Comparison of ENCODE assay signal across 34 cellular contexts in the genomic region with DNA sequence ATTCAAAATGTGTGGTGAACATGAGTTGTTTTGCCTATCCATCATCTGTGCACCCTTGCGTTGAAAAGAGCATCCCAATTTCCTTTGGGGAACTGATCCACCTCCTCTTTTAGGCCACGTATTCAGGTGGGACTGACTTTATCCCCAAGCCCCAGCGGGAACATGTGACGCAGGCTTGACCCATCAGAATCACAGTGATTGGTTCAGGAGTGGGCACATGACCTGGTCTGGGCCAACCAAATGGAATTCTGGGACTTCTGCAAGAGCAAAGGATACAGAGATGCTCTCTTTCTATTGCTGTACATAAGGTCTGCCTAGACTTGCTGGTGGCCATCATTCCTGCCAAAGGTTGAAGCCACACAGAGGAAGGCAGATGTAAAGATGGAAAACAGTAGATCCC.
DNase-seq lines count a peak whose midpoint lies in the region; ATAC-seq, FAIRE-seq and TF ChIP-seq lines count a peak whose summit lies in the region.
"Had no signal": no experiment of that assay in that cellular context is flagged by ENCODE, and none has a peak within 500 bp of the region (broad histone marks: within the 10 kb centered on the region; RNA-seq: fewer than 3 reads in every experiment).

No MANE protein-coding gene starts in this region.

- no peak overlapping the region for H3T11ph ChIP-seq in H9 (ENCODE audit: low read length)

- H4K5ac ChIP-seq in H9 (ENCODE audit: insufficient read length, low read depth, low read length) = no peak overlapping the region

- POLR2A ChIA-PET in HepG2 (lab: Yijun Ruan, JAX) = no interaction called here
- POLR2A ChIA-PET in A549 (lab: Yijun Ruan, JAX) = no interaction called here
- POLR2A ChIA-PET in K562 (lab: Yijun Ruan, JAX) = no interaction called here

- no peaks in the 10 kb centered on the region for H3K4me1 Mint-ChIP-seq in H9
- H3K4me1 Mint-ChIP-seq in activated naive CD8-positive, alpha-beta T cell treated with anti-CD3 and anti-CD28 coated beads, Interleukin-2, amount 50 U/mL, for 24 hours = no peaks in the 10 kb centered on the region
- H3K4me1 Mint-ChIP-seq: B cell; CD14-positive monocyte; CD4-positive, alpha-beta memory T cell; CD4-positive, CD25-positive, alpha-beta regulatory T cell; CD8-positive, alpha-beta memory T cell had no signal

- WGBS in HepG2 (ENCODE audit: low lambda C conversion rate) = 28% methylated on average over 4 of the region's 4 CpGs
- WGBS in right lobe of liver (ENCODE audit: insufficient coverage, low coverage, low lambda C conversion rate, missing lambda C conversion rate) = 83% methylated on average over 1 of the region's 4 CpGs
- WGBS in A549 (ENCODE audit: missing lambda C conversion rate) = 36% methylated on average over 4 of the region's 4 CpGs
- 0% methylated on average over 4 of the region's 4 CpGs for WGBS in K562 (ENCODE audit: insufficient coverage, low coverage, missing lambda C conversion rate)
- no CpG with 5 or more reads among the region's 4 CpGs for WGBS in H9 (ENCODE audit: extremely low coverage, insufficient read length, low lambda C conversion rate)

- H3K4me2 ChIP-seq in HepG2 (ENCODE audit: low read depth, low read length) (no peak overlapping the region), A549 (no peak overlapping the region), K562 (ENCODE audit: insufficient read depth, low read length) (no peak overlapping the region), H9 (ENCODE audit: insufficient read depth, insufficient read length, low read length) (no peak overlapping the region)
- H3K4me2 ChIP-seq: BLaER1; BLaER1 treated with 17β-estradiol and CSF1 and Interleukin-3, amounts not matched to agents 10 nM and 100 nM had no signal

- H4K20me1 ChIP-seq in HepG2 (ENCODE audit: insufficient read depth, low read length) (no peaks in the 10 kb centered on the region), K562 (replicated peaks; ENCODE audit: control insufficient read depth, insufficient read depth, low read length) (no peaks in the 10 kb centered on the region), H9 (ENCODE audit: control insufficient read depth, insufficient read depth, insufficient read length) (no peaks in the 10 kb centered on the region)
- H4K20me1 ChIP-seq: BLaER1; BLaER1 treated with 17β-estradiol and CSF1 and Interleukin-3, amounts not matched to agents 10 nM and 100 nM had no signal

- H2AK5ac ChIP-seq in H9 (ENCODE audit: insufficient read length, low read length) = no peak overlapping the region

- H3K4ac ChIP-seq in H9 (ENCODE audit: low read depth, low read length) = no peak overlapping the region

- no peak overlapping the region for H3K56ac ChIP-seq in H9 (ENCODE audit: insufficient read length, low read depth, low read length)

- no peak overlapping the region for H2BK20ac ChIP-seq in H9 (ENCODE audit: low read depth, low read length, poor library complexity, severe bottlenecking)

- no peak overlapping the region for H4K8ac ChIP-seq in H9 (replicated peaks; ENCODE audit: insufficient read length, low read depth, low read length)

- H2BK120ac ChIP-seq in H9 (ENCODE audit: low read depth, low read length, poor library complexity, severe bottlenecking) = no peak overlapping the region

- no peak for TF ChIP-seq EP300 in HepG2 (IDR thresholded peaks at IDR 0.05; ENCODE audit: low read depth in 2 of 2, low read length in 2 of 2)
- TF ChIP-seq EP300 in HepG2 (CRISPR knock-in tag; IDR thresholded peaks at IDR 0.05; ENCODE audit: borderline replicate concordance) = no peak
- TF ChIP-seq EP300 in A549 (IDR thresholded peaks at IDR 0.05) = no peak
- no peak for TF ChIP-seq EP300 in K562 (IDR thresholded peaks at IDR 0.05; ENCODE audit: low read length)

- H3K79me1 ChIP-seq in H9 (ENCODE audit: insufficient read depth, low read depth, low read length, poor library complexity, severe bottlenecking) = no peaks in the 10 kb centered on the region

- H3K27me3 ChIP-seq in HepG2 (ENCODE audit: control insufficient read depth in 1 of 2, insufficient read depth in 2 of 2, low read length in 2 of 2) (peaks cover 0 to 4% of the 10 kb centered on the region in 2 experiments; a peak in 1 of 5 replicates), right lobe of liver (no peaks in the 10 kb centered on the region), K562 (ENCODE audit: control insufficient read depth in 2 of 2, insufficient read depth in 2 of 2, low read length in 2 of 2) (peaks cover under 1 to 13% of the 10 kb centered on the region in 2 experiments; a peak in 4 of 5 replicates), H9 (ENCODE audit: insufficient read depth, low read length) (no peaks in the 10 kb centered on the region)
- H3K27me3 ChIP-seq: BE2C; BLaER1; BLaER1 treated with 17β-estradiol and CSF1 and Interleukin-3, amounts not matched to agents 10 nM and 100 nM had no signal

- TF ChIP-seq POLR2A in HepG2 (IDR thresholded peaks at IDR 0.05; ENCODE audit: insufficient read depth in 1 of 2, low read depth in 2 of 2, low read length in 2 of 2) = no peak
- TF ChIP-seq POLR2A in right lobe of liver (IDR thresholded peaks at IDR 0.05) = no peak
- TF ChIP-seq POLR2A in A549 (IDR thresholded peaks at IDR 0.05; ENCODE audit: low read length) = no peak
- TF ChIP-seq POLR2A in K562 (conservative IDR thresholded peaks at IDR 0.05) = no peak

- no peak overlapping the region for H3K27ac ChIP-seq in HepG2 (ENCODE audit: extremely low read length, insufficient read depth, low read length)
- no peak overlapping the region for H3K27ac ChIP-seq in right lobe of liver
- H3K27ac ChIP-seq in A549 = no peak overlapping the region
- H3K27ac ChIP-seq in K562 (ENCODE audit: extremely low read depth, low read depth, low read length) = no peak overlapping the region
- no peak overlapping the region for H3K27ac ChIP-seq in H9 (ENCODE audit: insufficient read length, low read depth, low read length)
- H3K27ac ChIP-seq: 22Rv1; BLaER1; BLaER1 treated with 17β-estradiol and CSF1 and Interleukin-3, amounts not matched to agents 10 nM and 100 nM; C4-2B had no signal

- no peak for TF ChIP-seq RAD21 in HepG2 (CRISPR knock-in tag; IDR thresholded peaks at IDR 0.05)
- no peak for TF ChIP-seq RAD21 in A549 (conservative IDR thresholded peaks at IDR 0.05 in 1 of 2, IDR thresholded peaks at IDR 0.05 in 1 of 2)
- TF ChIP-seq RAD21 in K562 (CRISPR knock-in tag; conservative IDR thresholded peaks at IDR 0.05 in 1 of 2, IDR thresholded peaks at IDR 0.05 in 1 of 2) = no peak

- no peak overlapping the region for H2BK15ac ChIP-seq in H9 (ENCODE audit: low read depth, low read length)

- no peak overlapping the region for H3K4me3 Mint-ChIP-seq in H9
- H3K4me3 Mint-ChIP-seq in activated naive CD8-positive, alpha-beta T cell treated with anti-CD3 and anti-CD28 coated beads, Interleukin-2, amount 50 U/mL, for 24 hours = no peak overlapping the region
- H3K4me3 Mint-ChIP-seq: B cell; CD14-positive monocyte; CD4-positive, alpha-beta memory T cell; CD4-positive, alpha-beta T cell; CD4-positive, CD25-positive, alpha-beta regulatory T cell; CD8-positive, alpha-beta memory T cell; CD8-positive, alpha-beta T cell had no signal

- H2AFZ ChIP-seq in HepG2 (ENCODE audit: low read length) = no peak overlapping the region
- no peak overlapping the region for H2AFZ ChIP-seq in K562 (ENCODE audit: low read depth, low read length)
- no peak overlapping the region for H2AFZ ChIP-seq in H9 (ENCODE audit: low read length)

- no peaks in the 10 kb centered on the region for H3K9me1 ChIP-seq in K562 (ENCODE audit: control insufficient read depth, insufficient read depth, low read length)

- peaks cover 3% of the 10 kb centered on the region for H3K27me3 Mint-ChIP-seq in H9 (ENCODE audit: low read depth)
- H3K27me3 Mint-ChIP-seq in activated naive CD8-positive, alpha-beta T cell treated with anti-CD3 and anti-CD28 coated beads, Interleukin-2, amount 50 U/mL, for 24 hours = peaks cover 2% of the 10 kb centered on the region
- H3K27me3 Mint-ChIP-seq: B cell; CD4-positive, alpha-beta memory T cell; CD4-positive, alpha-beta T cell; CD4-positive, CD25-positive, alpha-beta regulatory T cell had no signal

- intact Hi-C loops in HepG2 (cut with micrococcal nuclease; ENCODE audit: unreplicated experiment) = no loop called here
- intact Hi-C loops in right lobe of liver (cut with DNase I) = no loop called here
- intact Hi-C loops in K562 (cut with micrococcal nuclease) = no loop called here

- no peaks in the 10 kb centered on the region for H3K36me3 Mint-ChIP-seq in H9 (ENCODE audit: insufficient read depth in 1 of 3, low read depth in 3 of 3)
- H3K36me3 Mint-ChIP-seq in activated naive CD8-positive, alpha-beta T cell treated with anti-CD3 and anti-CD28 coated beads, Interleukin-2, amount 50 U/mL, for 24 hours (ENCODE audit: low read depth) = no peaks in the 10 kb centered on the region
- H3K36me3 Mint-ChIP-seq: CD14-positive monocyte; CD4-positive, alpha-beta memory T cell; CD4-positive, CD25-positive, alpha-beta regulatory T cell; CD8-positive, alpha-beta memory T cell; CD8-positive, alpha-beta T cell had no signal

- no peak overlapping the region for H4K91ac ChIP-seq in H9 (ENCODE audit: insufficient read length, low read depth, low read length)

- H3K79me2 ChIP-seq in HepG2 (ENCODE audit: insufficient read depth, low read length) (no peaks in the 10 kb centered on the region), K562 (ENCODE audit: control insufficient read depth, insufficient read depth, low read length) (no peaks in the 10 kb centered on the region), H9 (ENCODE audit: insufficient read depth, low read length) (no peaks in the 10 kb centered on the region)

- H3K4me1 ChIP-seq in HepG2 (ENCODE audit: insufficient read depth, low read length) (no peaks in the 10 kb centered on the region), right lobe of liver (no peaks in the 10 kb centered on the region), A549 (no peaks in the 10 kb centered on the region), K562 (replicated peaks in 1 of 2; ENCODE audit: control insufficient read depth in 2 of 2, insufficient read depth in 2 of 2, low read length in 2 of 2) (peaks cover 0 to 4% of the 10 kb centered on the region in 2 experiments; a peak in 1 of 5 replicates), H9 (ENCODE audit: insufficient read depth, low read length) (no peaks in the 10 kb centered on the region)
- H3K4me1 ChIP-seq: BE2C; BLaER1; BLaER1 treated with 17β-estradiol and CSF1 and Interleukin-3, amounts not matched to agents 10 nM and 100 nM; Caco-2 had no signal

- peaks cover 0 to 2% of the 10 kb centered on the region in 2 experiments; a peak in 1 of 5 replicates for H3K9me3 Mint-ChIP-seq in H9
- peaks cover 3% of the 10 kb centered on the region for H3K9me3 Mint-ChIP-seq in activated naive CD8-positive, alpha-beta T cell treated with anti-CD3 and anti-CD28 coated beads, Interleukin-2, amount 50 U/mL, for 24 hours
- H3K9me3 Mint-ChIP-seq: CD8-positive, alpha-beta T cell had no signal

- in situ Hi-C loops in HepG2 (cut with HindIII; ENCODE audit: extremely low pct_ligation_motif_present, low pct_unique_long_range_greater_than_20kb) (no loop called here), K562 (cut with MboI) (no loop called here)

- H3K9me3 ChIP-seq in HepG2 (ENCODE audit: low read length) (no peaks in the 10 kb centered on the region), right lobe of liver (no peaks in the 10 kb centered on the region), A549 (no peaks in the 10 kb centered on the region), K562 (replicated peaks; ENCODE audit: control insufficient read depth, insufficient read depth, low read depth, low read length) (no peaks in the 10 kb centered on the region), H9 (ENCODE audit: control insufficient read depth, low read depth, low read length) (no peaks in the 10 kb centered on the region)
- H3K9me3 ChIP-seq: BE2C, Caco-2 had no signal

- BruUV-seq in HepG2 (replicated peaks; lab: Mats Ljungman, UMichigan) (no TSS peak), K562 (replicated peaks; lab: Mats Ljungman, UMichigan) (no TSS peak)

- ATAC-seq in HepG2 (no peak), right lobe of liver (no peak), A549 (no peak), K562 (no peak)
- ATAC-seq in activated naive CD8-positive, alpha-beta T cell treated with anti-CD3 and anti-CD28 coated beads, Interleukin-2, amount 50 U/mL, for 24 hours = no peak
- ATAC-seq: CD8-positive, alpha-beta T cell had no signal

- H2BK12ac ChIP-seq in H9 (ENCODE audit: insufficient read length, low read depth, low read length) = no peak overlapping the region

- H3K23me2 ChIP-seq in H9 (ENCODE audit: insufficient read length, low read depth, low read length, poor library complexity, severe bottlenecking) = no peaks in the 10 kb centered on the region

- no peak for FAIRE-seq in HepG2 (lab: Jason Lieb, UNC)
- no peak for FAIRE-seq in A549 (lab: Jason Lieb, UNC)
- FAIRE-seq in K562 (lab: Jason Lieb, UNC) = no peak
- FAIRE-seq: A204.1, D721Med had no signal

- no peak overlapping the region for H2BK5ac ChIP-seq in H9 (ENCODE audit: insufficient read length, low read length)

- H3K4me3 ChIP-seq in HepG2 (replicated peaks in 1 of 3; ENCODE audit: insufficient read depth in 1 of 3, low read depth in 2 of 3, low read length in 3 of 3) = no peak overlapping the region
- no peak overlapping the region for H3K4me3 ChIP-seq in right lobe of liver
- H3K4me3 ChIP-seq in A549 = no peak overlapping the region
- H3K4me3 ChIP-seq in K562 = no peak overlapping the region
- H3K4me3 ChIP-seq: BLaER1; BLaER1 treated with 17β-estradiol and CSF1 and Interleukin-3, amounts not matched to agents 10 nM and 100 nM had no signal

- no peak for TF ChIP-seq CTCF in HepG2 (CRISPR knock-in tag; IDR thresholded peaks at IDR 0.05)
- TF ChIP-seq CTCF in right lobe of liver (IDR thresholded peaks at IDR 0.05) = no peak
- TF ChIP-seq CTCF in A549 (IDR thresholded peaks at IDR 0.05) = no peak
- TF ChIP-seq CTCF in K562 (IDR thresholded peaks at IDR 0.05 in 2 of 3, conservative IDR thresholded peaks at IDR 0.05 in 1 of 3; ENCODE audit: insufficient read depth in 2 of 3, low read depth in 1 of 3, low read length in 3 of 3) = no peak
- TF ChIP-seq CTCF in H9 (conservative IDR thresholded peaks at IDR 0.05) = no peak

- H3K36me3 ChIP-seq in HepG2 (replicated peaks in 1 of 2; ENCODE audit: control insufficient read depth in 1 of 2, insufficient read depth in 2 of 2, low read length in 2 of 2) (no peaks in the 10 kb centered on the region), right lobe of liver (no peaks in the 10 kb centered on the region), K562 (ENCODE audit: control insufficient read depth, insufficient read depth, low read length) (no peaks in the 10 kb centered on the region)
- H3K36me3 ChIP-seq: BE2C; BLaER1; BLaER1 treated with 17β-estradiol and CSF1 and Interleukin-3, amounts not matched to agents 10 nM and 100 nM had no signal

- CTCF ChIA-PET in HepG2 (lab: Yijun Ruan, JAX; ENCODE audit: low intra/inter-chr PET ratio, low total read pairs) (no interaction called here), A549 (lab: Yijun Ruan, JAX) (no interaction called here), K562 (lab: Yijun Ruan, JAX; ENCODE audit: low intra/inter-chr PET ratio) (no interaction called here)

- H3K14ac ChIP-seq in H9 (ENCODE audit: insufficient read depth, low read length) = no peak overlapping the region

- no peak overlapping the region for H3K18ac ChIP-seq in H9 (ENCODE audit: insufficient read length, low read depth, low read length)

- DNase-seq in HepG2 (ENCODE audit: low spot score) (no peak), right lobe of liver (no peak), A549 (ENCODE audit: low read depth in 1 of 2, low spot score in 1 of 2) (no peak), K562 (ENCODE audit: extremely low read depth in 1 of 4, low spot score in 3 of 4) (no peak), H9 (no peak)
- no peak for DNase-seq in activated naive CD8-positive, alpha-beta T cell treated with anti-CD3 and anti-CD28 coated beads, Interleukin-2, amount 50 U/mL, for 24 hours
- DNase-seq: 8988T; ACHN; AML-193; BE2C; C1 segment of cervical spinal cord; Caco-2; Calu3; CD4-positive, alpha-beta memory T cell; CD4-positive, alpha-beta T cell; CD4-positive, CD25-positive, alpha-beta regulatory T cell; CD8-positive, alpha-beta memory T cell; CD8-positive, alpha-beta T cell; COR-L47; DMS 273 treated with DMSO at 0.1 percent for 48 hours; DMS153; DMS53; DMS79; DMS79 treated with DMSO at 0.1 percent for 48 hours; DND-41; EL had no signal

- H3K9ac ChIP-seq in HepG2 (ENCODE audit: insufficient read depth, low read depth, low read length) = no peak overlapping the region
- H3K9ac ChIP-seq in K562 (ENCODE audit: insufficient read depth in 1 of 2, low read depth in 2 of 2, low read length in 2 of 2) = no peak overlapping the region
- H3K9ac ChIP-seq in H9 (ENCODE audit: extremely low read depth, insufficient read length, low read length) = no peak overlapping the region
- H3K9ac ChIP-seq: BLaER1; BLaER1 treated with 17β-estradiol and CSF1 and Interleukin-3, amounts not matched to agents 10 nM and 100 nM had no signal

- no peak overlapping the region for H3K27ac Mint-ChIP-seq in H9
- no peak overlapping the region for H3K27ac Mint-ChIP-seq in activated naive CD8-positive, alpha-beta T cell treated with anti-CD3 and anti-CD28 coated beads, Interleukin-2, amount 50 U/mL, for 24 hours
- H3K27ac Mint-ChIP-seq: B cell; CD4-positive, alpha-beta memory T cell; CD4-positive, alpha-beta T cell; CD4-positive, CD25-positive, alpha-beta regulatory T cell; CD8-positive, alpha-beta T cell had no signal

- H3K23ac ChIP-seq in H9 (ENCODE audit: insufficient read length, low read depth, low read length) = no peak overlapping the region
